Comparison of ENCODE assay signal across 19 cellular contexts in genomic region chr16:84596161-84596560, GRCh38. TPM values are rescaled to one million over a fixed set of nuclear protein-coding genes. Genes with fewer than 3 reads are reported as not detected.
DNase-seq lines count a peak whose midpoint lies in the region; ATAC-seq, FAIRE-seq and TF ChIP-seq lines count a peak whose summit lies in the region.
"Had no signal": no experiment of that assay in that cellular context is flagged by ENCODE, and none has a peak within 500 bp of the region (broad histone marks: within the 10 kb centered on the region; RNA-seq: fewer than 3 reads in every experiment).

No MANE protein-coding gene starts in this region.

- H3K79me2 ChIP-seq in HepG2 (ENCODE audit: insufficient read depth, low read length) (no peaks in the 10 kb centered on the region), K562 (ENCODE audit: control insufficient read depth, insufficient read depth, low read length) (peaks cover 65% of the 10 kb centered on the region)

- H3K4me2 ChIP-seq in HepG2 (ENCODE audit: low read depth, low read length) (no peak overlapping the region), K562 (ENCODE audit: insufficient read depth, low read length) (no peak overlapping the region)

- POLR2A ChIA-PET in HepG2 (lab: Yijun Ruan, JAX), result no interaction called here
- POLR2A ChIA-PET in K562 (lab: Yijun Ruan, JAX), result no interaction called here

- TF ChIP-seq CTCF in HepG2 (CRISPR knock-in tag; IDR thresholded peaks at IDR 0.05) (no peak), right lobe of liver (IDR thresholded peaks at IDR 0.05) (no peak), Peyer's patch (IDR thresholded peaks at IDR 0.05) (no peak), K562 (IDR thresholded peaks at IDR 0.05 in 2 of 3, conservative IDR thresholded peaks at IDR 0.05 in 1 of 3; ENCODE audit: insufficient read depth in 2 of 3, low read depth in 1 of 3, low read length in 3 of 3) (no peak), upper lobe of right lung (IDR thresholded peaks at IDR 0.05) (no peak)

- FAIRE-seq in HepG2 (lab: Jason Lieb, UNC) (no peak), K562 (lab: Jason Lieb, UNC) (no peak)

- intact Hi-C loops in HepG2 (cut with micrococcal nuclease; ENCODE audit: unreplicated experiment) (no loop called here), right lobe of liver (cut with DNase I) (no loop called here), K562 (cut with micrococcal nuclease) (no loop called here), upper lobe of right lung (cut with DNase I) (no loop called here)

- H3K4me3 ChIP-seq in HepG2 (replicated peaks in 1 of 3; ENCODE audit: insufficient read depth in 1 of 3, low read depth in 2 of 3, low read length in 3 of 3) (no peak overlapping the region), right lobe of liver (no peak overlapping the region), Peyer's patch (no peak overlapping the region), K562 (no peak overlapping the region), upper lobe of right lung (no peak overlapping the region)
- H3K4me3 ChIP-seq: dorsolateral prefrontal cortex, esophagus squamous epithelium, lower lobe of right lung, SJSA1 had no signal

- no peak for TF ChIP-seq EP300 in HepG2 (IDR thresholded peaks at IDR 0.05; ENCODE audit: low read depth in 2 of 2, low read length in 2 of 2)
- no peak for TF ChIP-seq EP300 in HepG2 (CRISPR knock-in tag; IDR thresholded peaks at IDR 0.05; ENCODE audit: borderline replicate concordance)
- TF ChIP-seq EP300 in K562 (IDR thresholded peaks at IDR 0.05; ENCODE audit: low read length), result no peak

- H3K36me3 ChIP-seq in HepG2 (replicated peaks in 1 of 2; ENCODE audit: control insufficient read depth in 1 of 2, insufficient read depth in 2 of 2, low read length in 2 of 2) (no peaks in the 10 kb centered on the region; a peak in 1 of 5 replicates), right lobe of liver (no peaks in the 10 kb centered on the region), Peyer's patch (no peaks in the 10 kb centered on the region), K562 (ENCODE audit: control insufficient read depth, insufficient read depth, low read length) (peaks cover 11% of the 10 kb centered on the region; the same call in 1 of the 3 replicates), upper lobe of right lung (no peaks in the 10 kb centered on the region)
- H3K36me3 ChIP-seq: esophagus squamous epithelium, lower lobe of right lung had no signal

- TF ChIP-seq RAD21 in HepG2 (CRISPR knock-in tag; IDR thresholded peaks at IDR 0.05), result no peak
- TF ChIP-seq RAD21 in K562 (CRISPR knock-in tag; conservative IDR thresholded peaks at IDR 0.05 in 1 of 2, IDR thresholded peaks at IDR 0.05 in 1 of 2), result no peak

- DNase-seq in HepG2 (ENCODE audit: low spot score), result no peak
- DNase-seq in right lobe of liver, result no peak
- DNase-seq in Peyer's patch, result no peak
- no peak for DNase-seq in K562 (ENCODE audit: extremely low read depth in 1 of 4, low spot score in 3 of 4)
- no peak for DNase-seq in upper lobe of right lung
- no peak for DNase-seq in activated effector memory CD4-positive, alpha-beta T cell treated with Interleukin-2 at 50 U/mL for 16 hours
- DNase-seq in NCI-H1092 treated with DMSO at 0.1 percent for 48 hours (lab: John Stamatoyannopoulos, UW), result no peak
- no peak for DNase-seq in GF-D8 (lab: John Stamatoyannopoulos, UW)
- DNase-seq: activated CD8-positive, alpha-beta memory T cell treated with anti-CD3 and anti-CD28 coated beads for 24 hours; activated naive CD4-positive, alpha-beta T cell treated with anti-CD3 and anti-CD28 coated beads, Interleukin-2, amount 50 U/mL, for 16 hours; dorsolateral prefrontal cortex; esophagus squamous epithelium; H7; lower lobe of right lung; MM.1S; NCI-H187; NCI-H446 treated with DMSO at 0.1 percent for 48 hours; nephron progenitor cell had no signal

- TF ChIP-seq POLR2A in HepG2 (IDR thresholded peaks at IDR 0.05; ENCODE audit: insufficient read depth in 1 of 2, low read depth in 2 of 2, low read length in 2 of 2) (no peak), right lobe of liver (IDR thresholded peaks at IDR 0.05) (no peak), Peyer's patch (IDR thresholded peaks at IDR 0.05) (no peak), K562 (conservative IDR thresholded peaks at IDR 0.05) (no peak)

- H3K9ac ChIP-seq in HepG2 (ENCODE audit: insufficient read depth, low read depth, low read length), result no peak overlapping the region
- no peak overlapping the region for H3K9ac ChIP-seq in K562 (ENCODE audit: insufficient read depth in 1 of 2, low read depth in 2 of 2, low read length in 2 of 2)

- CTCF ChIA-PET in HepG2 (lab: Yijun Ruan, JAX; ENCODE audit: low intra/inter-chr PET ratio, low total read pairs) (no interaction called here), K562 (lab: Yijun Ruan, JAX; ENCODE audit: low intra/inter-chr PET ratio) (no interaction called here)

- no peak overlapping the region for H3K27ac ChIP-seq in HepG2 (ENCODE audit: extremely low read length, insufficient read depth, low read length)
- H3K27ac ChIP-seq in right lobe of liver, result peak overlapping the region in 1 of 3 donors; percentile 4
- H3K27ac ChIP-seq in Peyer's patch, result peak overlapping the region in 3 of 4 donors; percentile 88 to 93 (median 93)
- H3K27ac ChIP-seq in K562 (ENCODE audit: extremely low read depth, low read depth, low read length), result no peak overlapping the region
- H3K27ac ChIP-seq in upper lobe of right lung, result peak overlapping the region; percentile 14
- H3K27ac ChIP-seq: SJSA1 had no signal

- in situ Hi-C loops in HepG2 (cut with HindIII; ENCODE audit: extremely low pct_ligation_motif_present, low pct_unique_long_range_greater_than_20kb), result no loop called here
- in situ Hi-C loops in K562 (cut with MboI), result no loop called here

- H4K20me1 ChIP-seq in HepG2 (ENCODE audit: insufficient read depth, low read length), result no peaks in the 10 kb centered on the region
- H4K20me1 ChIP-seq in K562 (replicated peaks; ENCODE audit: control insufficient read depth, insufficient read depth, low read length), result peaks cover 3% of the 10 kb centered on the region; the same call in 1 of the 2 replicates

- ATAC-seq in HepG2 (no peak), right lobe of liver (no peak), K562 (no peak), upper lobe of right lung (no peak)
- ATAC-seq: lower lobe of right lung had no signal

- H3K4me1 ChIP-seq in HepG2 (ENCODE audit: insufficient read depth, low read length) (peaks cover 58% of the 10 kb centered on the region), right lobe of liver (peaks cover 0 to 14% (median 0%) of the 10 kb centered on the region in 4 donors), Peyer's patch (peaks cover 6 to 44% (median 36%) of the 10 kb centered on the region in 4 donors), K562 (replicated peaks in 1 of 2; ENCODE audit: control insufficient read depth in 2 of 2, insufficient read depth in 2 of 2, low read length in 2 of 2) (peaks cover 50 to 57% of the 10 kb centered on the region in 2 experiments), upper lobe of right lung (peaks cover 51% of the 10 kb centered on the region)

- H3K27me3 ChIP-seq in HepG2 (ENCODE audit: control insufficient read depth in 1 of 2, insufficient read depth in 2 of 2, low read length in 2 of 2) (no peaks in the 10 kb centered on the region), right lobe of liver (no peaks in the 10 kb centered on the region), Peyer's patch (no peaks in the 10 kb centered on the region), K562 (ENCODE audit: control insufficient read depth in 2 of 2, insufficient read depth in 2 of 2, low read length in 2 of 2) (no peaks in the 10 kb centered on the region), upper lobe of right lung (no peaks in the 10 kb centered on the region)
- H3K27me3 ChIP-seq: dorsolateral prefrontal cortex, esophagus squamous epithelium, SJSA1 had no signal

- H3K9me3 ChIP-seq in HepG2 (ENCODE audit: low read length), result no peaks in the 10 kb centered on the region
- H3K9me3 ChIP-seq in right lobe of liver, result no peaks in the 10 kb centered on the region
- H3K9me3 ChIP-seq in Peyer's patch, result no peaks in the 10 kb centered on the region
- H3K9me3 ChIP-seq in K562 (replicated peaks; ENCODE audit: control insufficient read depth, insufficient read depth, low read depth, low read length), result no peaks in the 10 kb centered on the region
- no peaks in the 10 kb centered on the region for H3K9me3 ChIP-seq in upper lobe of right lung
- H3K9me3 ChIP-seq: esophagus squamous epithelium, lower lobe of right lung, SJSA1 had no signal

- no peak overlapping the region for H2AFZ ChIP-seq in HepG2 (ENCODE audit: low read length)
- no peak overlapping the region for H2AFZ ChIP-seq in K562 (ENCODE audit: low read depth, low read length)

- no peaks in the 10 kb centered on the region for H3K9me1 ChIP-seq in K562 (ENCODE audit: control insufficient read depth, insufficient read depth, low read length)

- BruUV-seq in HepG2 (replicated peaks; lab: Mats Ljungman, UMichigan) (no TSS peak), K562 (replicated peaks; lab: Mats Ljungman, UMichigan) (no TSS peak)

RNA-seq across cellular contexts. Expression of gene COTL1, which starts 21.7 kb away (rescaled TPM):
- total RNA-seq in HepG2 (2016; rRNA removed; fragmentation: Illumina TruSeq; extraction: Trizol) (8.6 and 8.7 TPM in 2 replicates), right lobe of liver (10 to 100 TPM; 12.4 to 51.0 (median 18.6) TPM), Peyer's patch (10 to 100 TPM; 29.6 to 84.2 (median 43.1) TPM), K562 (2014; rRNA removed) (117 and 145 TPM in 2 replicates), K562 (2014; rRNA removed; fragmentation: Illumina TruSeq; extraction: Trizol) (49.5 and 60.5 TPM in 2 replicates), K562 (2015; rRNA removed; fragmentation: Illumina TruSeq; extraction: Trizol) (71.8 and 72.5 TPM in 2 replicates), K562 (2021) (185 and 186 TPM in 2 replicates), upper lobe of right lung (129 TPM)
- total RNA-seq in HepG2 (2016; cell fraction: cytosol; rRNA removed; fragmentation: Illumina TruSeq; extraction: Trizol; ENCODE audit: low read depth), result 5.8 and 8.7 TPM in 2 replicates
- 7.3 and 9.2 TPM in 2 replicates for total RNA-seq in HepG2 (2016; cell fraction: insoluble cytoplasmic fraction; rRNA removed; fragmentation: Illumina TruSeq; extraction: Trizol)
- total RNA-seq in HepG2 (2016; cell fraction: membrane; rRNA removed; fragmentation: Illumina TruSeq; extraction: Trizol), result 14.0 and 18.2 TPM in 2 replicates
- 3.7 and 4.3 TPM in 2 replicates for total RNA-seq in HepG2 (2016; cell fraction: nucleus; rRNA removed; fragmentation: Illumina TruSeq; extraction: Trizol)
- polyA plus RNA-seq in HepG2 (2011; rRNA removed) (9.7 and 16.9 TPM in 2 replicates), K562 (2011; rRNA removed) (33.9 and 39.4 TPM in 2 replicates), K562 (2014; fragmentation: Illumina TruSeq; extraction: Trizol) (161 TPM in 2 replicates), K562 (2014; fragmentation: Nextera tagmentation; extraction: Ambion mirVana) (10 to 100 TPM; 27.7 to 33.4 TPM), K562 (2014; rRNA removed) (91.2 and 100 TPM in 2 replicates)
- 8.5 and 16.0 TPM in 2 replicates for polyA plus RNA-seq in HepG2 (2011; cell fraction: cytosol; rRNA removed)
- polyA plus RNA-seq in HepG2 (2011; cell fraction: nucleus; rRNA removed), result 5.1 and 7.3 TPM in 2 replicates
- 8.5 and 17.2 TPM in 2 replicates for polyA plus RNA-seq in HepG2 (2012)
- polyA plus RNA-seq in HepG2 (2016; cell fraction: cytosol; fragmentation: Illumina TruSeq; extraction: Trizol; ENCODE audit: low read depth), result 15.3 and 18.5 TPM in 2 replicates
- polyA plus RNA-seq in HepG2 (2016; cell fraction: insoluble cytoplasmic fraction; fragmentation: Illumina TruSeq; extraction: Trizol; ENCODE audit: low read depth), result 17.5 and 21.2 TPM in 2 replicates
- 23.1 and 28.6 TPM in 2 replicates for polyA plus RNA-seq in HepG2 (2016; cell fraction: membrane; fragmentation: Illumina TruSeq; extraction: Trizol; ENCODE audit: low read depth)
- polyA plus RNA-seq in HepG2 (2016; cell fraction: nucleus; fragmentation: Illumina TruSeq; extraction: Trizol; ENCODE audit: insufficient read depth, low read depth), result 10.8 and 11.4 TPM in 2 replicates
- polyA minus RNA-seq in HepG2 (2011; rRNA and poly(A)+ RNA removed; ENCODE audit: low replicate concordance), result 13.8 and 51.4 TPM in 2 replicates
- 3.7 and 9.1 TPM in 2 replicates for polyA minus RNA-seq in HepG2 (2011; cell fraction: cytosol; rRNA and poly(A)+ RNA removed)
- 3.7 and 4.8 TPM in 2 replicates for polyA minus RNA-seq in HepG2 (2011; cell fraction: nucleus; rRNA and poly(A)+ RNA removed)
- total RNA-seq in K562 (2011; cell fraction: chromatin; rRNA removed; ENCODE audit: low replicate concordance), result 27.5 and 42.5 TPM in 2 replicates
- total RNA-seq in K562 (2011; cell fraction: nucleolus; rRNA removed), result 32.2 and 34.5 TPM in 2 replicates
- 35.0 and 39.8 TPM in 2 replicates for total RNA-seq in K562 (2011; cell fraction: nucleoplasm; rRNA removed)
- 54.4 and 79.1 TPM in 2 replicates for polyA plus RNA-seq in K562 (2011; cell fraction: cytosol; rRNA removed)
- 33.5 and 46.0 TPM in 2 replicates for polyA plus RNA-seq in K562 (2011; cell fraction: nucleus; rRNA removed)
- polyA plus RNA-seq in K562 (2012), result 111 and 131 TPM in 2 replicates
- polyA minus RNA-seq in K562 (2011; rRNA and poly(A)+ RNA removed), result 21.2 and 25.2 TPM in 2 replicates
- polyA minus RNA-seq in K562 (2011; cell fraction: cytosol; rRNA and poly(A)+ RNA removed), result 32.1 and 32.6 TPM in 2 replicates
- polyA minus RNA-seq in K562 (2011; cell fraction: nucleus; rRNA and poly(A)+ RNA removed), result 15.1 and 19.7 TPM in 2 replicates

RNA-seq across cellular contexts. Expression of gene KLHL36, which starts 52.1 kb away (rescaled TPM):
- total RNA-seq in HepG2 (2016; rRNA removed; fragmentation: Illumina TruSeq; extraction: Trizol) (23.6 and 24.3 TPM in 2 replicates), right lobe of liver (10 to 100 TPM; 20.1 to 31.3 (median 21.9) TPM), Peyer's patch (10 to 100 TPM; 57.8 to 81.4 (median 74.4) TPM), K562 (2014; rRNA removed) (30.6 and 40.4 TPM in 2 replicates), K562 (2014; rRNA removed; fragmentation: Illumina TruSeq; extraction: Trizol) (15.5 and 16.6 TPM in 2 replicates), K562 (2015; rRNA removed; fragmentation: Illumina TruSeq; extraction: Trizol) (18.5 and 21.1 TPM in 2 replicates), K562 (2021) (48.6 and 51.2 TPM in 2 replicates), upper lobe of right lung (56.3 TPM)
- 5.2 and 5.7 TPM in 2 replicates for total RNA-seq in HepG2 (2016; cell fraction: cytosol; rRNA removed; fragmentation: Illumina TruSeq; extraction: Trizol; ENCODE audit: low read depth)
- total RNA-seq in HepG2 (2016; cell fraction: insoluble cytoplasmic fraction; rRNA removed; fragmentation: Illumina TruSeq; extraction: Trizol), result 19.7 and 25.5 TPM in 2 replicates
- total RNA-seq in HepG2 (2016; cell fraction: membrane; rRNA removed; fragmentation: Illumina TruSeq; extraction: Trizol), result 13.6 and 13.8 TPM in 2 replicates
- 19.3 and 23.7 TPM in 2 replicates for total RNA-seq in HepG2 (2016; cell fraction: nucleus; rRNA removed; fragmentation: Illumina TruSeq; extraction: Trizol)
- polyA plus RNA-seq in HepG2 (2011; rRNA removed) (26.0 and 34.9 TPM in 2 replicates), K562 (2011; rRNA removed) (25.6 and 34.8 TPM in 2 replicates), K562 (2014; fragmentation: Illumina TruSeq; extraction: Trizol) (16.5 and 20.7 TPM in 2 replicates), K562 (2014; fragmentation: Nextera tagmentation; extraction: Ambion mirVana) (1 to 10 TPM; 2.1 to 2.5 TPM), K562 (2014; rRNA removed) (25.4 and 30.1 TPM in 2 replicates)
- polyA plus RNA-seq in HepG2 (2011; cell fraction: cytosol; rRNA removed), result 19.5 and 24.5 TPM in 2 replicates
- polyA plus RNA-seq in HepG2 (2011; cell fraction: nucleus; rRNA removed), result 101 and 113 TPM in 2 replicates
- polyA plus RNA-seq in HepG2 (2012), result 13.5 and 16.7 TPM in 2 replicates
- polyA plus RNA-seq in HepG2 (2016; cell fraction: cytosol; fragmentation: Illumina TruSeq; extraction: Trizol; ENCODE audit: low read depth), result 3.3 and 4.5 TPM in 2 replicates
- 12.0 and 13.5 TPM in 2 replicates for polyA plus RNA-seq in HepG2 (2016; cell fraction: insoluble cytoplasmic fraction; fragmentation: Illumina TruSeq; extraction: Trizol; ENCODE audit: low read depth)
- polyA plus RNA-seq in HepG2 (2016; cell fraction: membrane; fragmentation: Illumina TruSeq; extraction: Trizol; ENCODE audit: low read depth), result 5.3 and 6.0 TPM in 2 replicates
- polyA plus RNA-seq in HepG2 (2016; cell fraction: nucleus; fragmentation: Illumina TruSeq; extraction: Trizol; ENCODE audit: insufficient read depth, low read depth), result 30.5 and 31.5 TPM in 2 replicates
- polyA minus RNA-seq in HepG2 (2011; rRNA and poly(A)+ RNA removed; ENCODE audit: low replicate concordance), result 18.8 and 92.4 TPM in 2 replicates
- 32.9 and 39.6 TPM in 2 replicates for polyA minus RNA-seq in HepG2 (2011; cell fraction: cytosol; rRNA and poly(A)+ RNA removed)
- 40.4 and 48.1 TPM in 2 replicates for polyA minus RNA-seq in HepG2 (2011; cell fraction: nucleus; rRNA and poly(A)+ RNA removed)
- total RNA-seq in K562 (2011; cell fraction: chromatin; rRNA removed; ENCODE audit: low replicate concordance), result 52.2 and 130 TPM in 2 replicates
- 84.1 and 104 TPM in 2 replicates for total RNA-seq in K562 (2011; cell fraction: nucleolus; rRNA removed)
- 79.9 and 86.4 TPM in 2 replicates for total RNA-seq in K562 (2011; cell fraction: nucleoplasm; rRNA removed)
- 33.1 and 49.1 TPM in 2 replicates for polyA plus RNA-seq in K562 (2011; cell fraction: cytosol; rRNA removed)
- polyA plus RNA-seq in K562 (2011; cell fraction: nucleus; rRNA removed), result 59.7 and 85.8 TPM in 2 replicates
- polyA plus RNA-seq in K562 (2012), result 22.4 and 33.6 TPM in 2 replicates
- polyA minus RNA-seq in K562 (2011; rRNA and poly(A)+ RNA removed), result 31.9 and 39.3 TPM in 2 replicates
- 43.7 and 62.8 TPM in 2 replicates for polyA minus RNA-seq in K562 (2011; cell fraction: cytosol; rRNA and poly(A)+ RNA removed)
- 33.7 and 40.1 TPM in 2 replicates for polyA minus RNA-seq in K562 (2011; cell fraction: nucleus; rRNA and poly(A)+ RNA removed)

Comparison
In these comparisons a context has a peak if more than half of its experiments do, and no peak if none do; other contexts are left out.
1. H3K27ac ChIP-seq: peak in Peyer's patch (3 of 4) and upper lobe of right lung (single experiment); none in HepG2 (single experiment) and K562 (single experiment).
2. Of the 241 proteins assayed by ChIP-seq in both HepG2 and K562: peak only in HepG2: none; only in K562: ADNP and CHD4; in both: none; in neither: 238; mixed calls (peak in some experiments, not most) for 1.